9 cellular contexts compared by ENCODE assay signal in genomic region chr10:5447071-5447470, GRCh38. TPM values are rescaled to one million over a fixed set of nuclear protein-coding genes. Genes with fewer than 3 reads are reported as not detected.
DNase-seq lines count a peak whose midpoint lies in the region; ATAC-seq, FAIRE-seq and TF ChIP-seq lines count a peak whose summit lies in the region.
"Had no signal": no experiment of that assay in that cellular context is flagged by ENCODE, and none has a peak within 500 bp of the region (broad histone marks: within the 10 kb centered on the region; RNA-seq: fewer than 3 reads in every experiment).

No MANE protein-coding gene starts in this region.

- no peak for DNase-seq in activated CD4-positive, alpha-beta T cell treated with anti-CD3 and anti-CD28 coated beads, Interleukin-2, amount 10 ng/mL, durations not matched to agents 7 days and 5 days
- DNase-seq in activated CD4-positive, alpha-beta T cell treated with anti-CD3 and anti-CD28 coated beads for 1 hour = no peak
- DNase-seq in activated naive CD8-positive, alpha-beta T cell treated with anti-CD3 and anti-CD28 coated beads for 36 hours = no peak
- no peak for DNase-seq in kidney
- no peak for DNase-seq in thoracic aorta (ENCODE audit: low spot score)
- no peak for DNase-seq in activated gamma-delta T cell treated with Interleukin-2 at 50 U/mL for 16 hours
- no peak for DNase-seq in NOMO-1 treated with dmso at 0.1 percent for 144 hours (lab: John Stamatoyannopoulos, UW; ENCODE audit: unreplicated experiment)

- H3K9me3 Mint-ChIP-seq in activated CD4-positive, alpha-beta T cell treated with anti-CD3 and anti-CD28 coated beads, Interleukin-2, amount 10 ng/mL, durations not matched to agents 7 days and 5 days = no peaks in the 10 kb centered on the region
- H3K9me3 Mint-ChIP-seq in activated naive CD8-positive, alpha-beta T cell treated with anti-CD3 and anti-CD28 coated beads for 36 hours = no peaks in the 10 kb centered on the region

- peaks cover 71% of the 10 kb centered on the region for H3K4me1 Mint-ChIP-seq in activated CD4-positive, alpha-beta T cell treated with anti-CD3 and anti-CD28 coated beads, Interleukin-2, amount 10 ng/mL, durations not matched to agents 7 days and 5 days
- H3K4me1 Mint-ChIP-seq in activated naive CD8-positive, alpha-beta T cell treated with anti-CD3 and anti-CD28 coated beads for 36 hours = peaks cover 42% of the 10 kb centered on the region

- TF ChIP-seq CTCF in kidney (IDR thresholded peaks at IDR 0.05; ENCODE audit: borderline replicate concordance, extremely low read depth, insufficient read depth) (no peak), thoracic aorta (IDR thresholded peaks at IDR 0.05) (no peak)

- peaks cover 15% of the 10 kb centered on the region for H3K36me3 Mint-ChIP-seq in activated CD4-positive, alpha-beta T cell treated with anti-CD3 and anti-CD28 coated beads, Interleukin-2, amount 10 ng/mL, durations not matched to agents 7 days and 5 days (ENCODE audit: low read depth)
- H3K36me3 Mint-ChIP-seq in activated naive CD8-positive, alpha-beta T cell treated with anti-CD3 and anti-CD28 coated beads for 36 hours = peaks cover 15% of the 10 kb centered on the region

- peak overlapping the region; percentile 76 for H3K4me3 Mint-ChIP-seq in activated CD4-positive, alpha-beta T cell treated with anti-CD3 and anti-CD28 coated beads, Interleukin-2, amount 10 ng/mL, durations not matched to agents 7 days and 5 days
- peak overlapping the region; percentile 80 for H3K4me3 Mint-ChIP-seq in activated naive CD8-positive, alpha-beta T cell treated with anti-CD3 and anti-CD28 coated beads for 36 hours

- H3K4me3 ChIP-seq in kidney (ENCODE audit: low read length in 2 of 2) = peak overlapping the region; percentile 89 to 99
- H3K4me3 ChIP-seq in thoracic aorta = peak overlapping the region; percentile 90

- POLR2A ChIA-PET in activated CD4-positive, alpha-beta T cell treated with anti-CD3 and anti-CD28 coated beads, Interleukin-2, amount 10 ng/mL, durations not matched to agents 7 days and 5 days (lab: Charles Lee) = interaction anchor here (1.0 kb wide), 1 partner anchor 19 kb away, joined by 3 read pairs; no protein-coding TSS in a partner anchor

- H3K27ac Mint-ChIP-seq in activated CD4-positive, alpha-beta T cell treated with anti-CD3 and anti-CD28 coated beads, Interleukin-2, amount 10 ng/mL, durations not matched to agents 7 days and 5 days = peak overlapping the region; percentile 75
- peak overlapping the region; percentile 42 for H3K27ac Mint-ChIP-seq in activated naive CD8-positive, alpha-beta T cell treated with anti-CD3 and anti-CD28 coated beads for 36 hours

- peak overlapping the region; percentile 89 to 97 for H3K9ac ChIP-seq in kidney (ENCODE audit: low read length in 2 of 2)

- peak overlapping the region; percentile 10 to 92 for H3K27ac ChIP-seq in kidney (ENCODE audit: low read depth in 2 of 2, low read length in 2 of 2)
- H3K27ac ChIP-seq in thoracic aorta = peak overlapping the region; percentile 69 to 71

- no peaks in the 10 kb centered on the region for H3K27me3 ChIP-seq in thoracic aorta (replicated peaks; ENCODE audit: insufficient read depth)

- H3K36me3 ChIP-seq in kidney (ENCODE audit: control insufficient read depth in 1 of 2, insufficient read depth in 2 of 2, low read length in 2 of 2) (no peaks in the 10 kb centered on the region), thoracic aorta (no peaks in the 10 kb centered on the region)

- CTCF ChIA-PET in activated CD4-positive, alpha-beta T cell treated with anti-CD3 and anti-CD28 coated beads, Interleukin-2, amount 10 ng/mL, durations not matched to agents 7 days and 5 days (lab: Charles Lee) = interaction anchor here (0.6 to 3.1 kb wide), 2 partner anchors 176 to 415 kb away, joined by 3 to 22 read pairs; no protein-coding TSS in a partner anchor

- peaks cover 0 to 5% of the 10 kb centered on the region in 2 donors for H3K4me1 ChIP-seq in kidney (ENCODE audit: control insufficient read depth in 1 of 2, insufficient read depth in 1 of 2, low read depth in 1 of 2, low read length in 2 of 2)
- H3K4me1 ChIP-seq in thoracic aorta (ENCODE audit: control insufficient read depth in 1 of 2, low read depth in 2 of 2) = peaks cover 14 to 45% of the 10 kb centered on the region in 2 donors

- FAIRE-seq in kidney (lab: Jason Lieb, UNC) = peak; percentile 58

- no peaks in the 10 kb centered on the region for H3K27me3 Mint-ChIP-seq in activated CD4-positive, alpha-beta T cell treated with anti-CD3 and anti-CD28 coated beads, Interleukin-2, amount 10 ng/mL, durations not matched to agents 7 days and 5 days
- peaks cover 4% of the 10 kb centered on the region for H3K27me3 Mint-ChIP-seq in activated naive CD8-positive, alpha-beta T cell treated with anti-CD3 and anti-CD28 coated beads for 36 hours

- no peak for ATAC-seq in thoracic aorta (ENCODE audit: insufficient number of reproducible peaks, low FRiP score, low read depth)
- no peak for ATAC-seq in GM19467 (IDR thresholded peaks at IDR 0.05; ENCODE audit: unreplicated experiment)

- intact Hi-C loops in kidney (cut with DNase I) = loop anchor here (10.0 kb wide), 1 partner anchor 428 kb away; no protein-coding TSS in a partner anchor

- no peaks in the 10 kb centered on the region for H3K9me3 ChIP-seq in kidney (ENCODE audit: control insufficient read depth in 1 of 2, low read length in 2 of 2)
- no peaks in the 10 kb centered on the region for H3K9me3 ChIP-seq in thoracic aorta

RNA-seq across cellular contexts. Expression of gene NET1, which starts 34.7 kb away (rescaled TPM):
- total RNA-seq in activated CD4-positive, alpha-beta T cell treated with anti-CD3 and anti-CD28 coated beads, Interleukin-2, amount 10 ng/mL, durations not matched to agents 7 days and 5 days = 10 to 100 TPM; 39.1 to 47.7 TPM
- total RNA-seq in activated naive CD8-positive, alpha-beta T cell treated with anti-CD3 and anti-CD28 coated beads for 36 hours = 10 to 100 TPM; 30.6 to 30.7 TPM
- 86.5 TPM for total RNA-seq in kidney
- polyA plus RNA-seq in kidney (ENCODE audit: insufficient read depth, low read depth, low replicate concordance) = 35.9 TPM
- 100 to 1,000 TPM; 117 to 232 TPM for total RNA-seq in thoracic aorta

RNA-seq across cellular contexts. Expression of gene TUBAL3, which starts 42.4 kb away (rescaled TPM):
- not detected for total RNA-seq in activated CD4-positive, alpha-beta T cell treated with anti-CD3 and anti-CD28 coated beads, Interleukin-2, amount 10 ng/mL, durations not matched to agents 7 days and 5 days
- total RNA-seq in activated naive CD8-positive, alpha-beta T cell treated with anti-CD3 and anti-CD28 coated beads for 36 hours = not detected
- total RNA-seq in kidney = 0.44 TPM
- polyA plus RNA-seq in kidney (ENCODE audit: insufficient read depth, low read depth, low replicate concordance) = 10.8 TPM
- total RNA-seq in thoracic aorta = not detected
- total RNA-seq: M059J had no signal

RNA-seq across cellular contexts. Expression of gene CALML5, which starts 52.3 kb away (rescaled TPM):
- not detected for total RNA-seq in activated CD4-positive, alpha-beta T cell treated with anti-CD3 and anti-CD28 coated beads, Interleukin-2, amount 10 ng/mL, durations not matched to agents 7 days and 5 days
- total RNA-seq in activated naive CD8-positive, alpha-beta T cell treated with anti-CD3 and anti-CD28 coated beads for 36 hours = not detected
- total RNA-seq in kidney (not detected), thoracic aorta (1 to 10 TPM in 1 of 2 donors, not detected in 1; 3.7 TPM)
- not detected for polyA plus RNA-seq in kidney (ENCODE audit: insufficient read depth, low read depth, low replicate concordance)
- total RNA-seq: M059J had no signal
